In the genomic region with DNA sequence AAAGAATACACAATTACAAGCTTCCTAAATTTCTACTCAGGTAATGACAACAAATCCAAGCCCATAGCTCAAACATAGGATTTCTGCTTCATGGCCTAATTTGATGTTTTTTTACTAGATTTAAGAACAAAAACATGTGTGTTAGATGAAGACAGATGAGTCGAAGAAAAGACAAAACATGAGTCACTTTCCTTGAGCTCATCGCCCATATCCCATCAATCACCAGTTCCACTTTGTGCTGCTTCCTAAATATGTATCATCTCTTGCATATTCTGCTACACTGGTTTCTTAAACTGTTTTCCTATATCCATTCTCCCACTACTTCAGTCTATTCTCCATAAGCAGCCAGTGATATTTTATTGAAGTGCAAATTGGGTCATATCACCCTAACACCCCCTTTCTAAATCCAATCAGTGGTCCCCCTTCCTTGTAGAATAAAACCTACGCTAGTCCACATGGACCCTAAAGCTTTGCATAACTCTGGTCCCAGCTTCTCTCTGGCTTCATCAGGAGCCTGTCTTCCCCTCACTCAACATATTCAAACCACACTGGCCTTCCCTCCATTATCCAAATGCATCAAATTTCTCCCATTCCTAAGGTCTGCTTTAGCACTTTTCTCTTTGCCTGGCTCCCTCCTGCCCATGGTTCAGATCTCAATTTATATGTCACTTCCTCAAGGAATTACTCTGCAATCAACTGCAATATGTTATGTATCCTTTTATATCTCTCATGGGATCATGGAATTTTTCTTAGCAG, we compare ENCODE assay signal across 17 cellular contexts.
"Had no signal": no experiment of that assay in that cellular context is flagged by ENCODE, and none has a peak within 500 bp of the region (broad histone marks: within the 10 kb centered on the region; RNA-seq: fewer than 3 reads in every experiment).

No MANE protein-coding gene starts in this region.

- H3K9me3 Mint-ChIP-seq: natural killer cell, type B pancreatic cell had no signal

- H3K4me1 ChIP-seq: ascending aorta, suprapubic skin had no signal

- H3K36me3 Mint-ChIP-seq: natural killer cell, T-cell, type B pancreatic cell had no signal

- H3K27ac Mint-ChIP-seq: activated CD4-positive, alpha-beta memory T cell treated with anti-CD3 and anti-CD28 coated beads, Interleukin-2, amount 10 ng/mL, durations not matched to agents 7 days and 5 days; activated naive CD8-positive, alpha-beta T cell treated with anti-CD3 and anti-CD28 coated beads, Interleukin-2, amount 50 U/mL, for 24 hours; activated T-cell treated with anti-CD3 and anti-CD28 coated beads, Interleukin-2, amount 50 U/mL, for 72 hours; natural killer cell; T-cell; type B pancreatic cell had no signal

- H3K27me3 ChIP-seq: ascending aorta, hepatocyte, suprapubic skin had no signal

- H3K36me3 ChIP-seq: ascending aorta, suprapubic skin had no signal

- H3K4me3 Mint-ChIP-seq: activated CD4-positive, alpha-beta memory T cell treated with anti-CD3 and anti-CD28 coated beads, Interleukin-2, amount 10 ng/mL, durations not matched to agents 7 days and 5 days; activated CD4-positive, alpha-beta T cell treated with anti-CD3 and anti-CD28 coated beads for 36 hours; activated naive CD8-positive, alpha-beta T cell treated with anti-CD3 and anti-CD28 coated beads, Interleukin-2, amount 50 U/mL, for 24 hours; activated T-cell treated with anti-CD3 and anti-CD28 coated beads, Interleukin-2, amount 50 U/mL, for 72 hours; natural killer cell; T-cell; type B pancreatic cell had no signal

- ATAC-seq: activated CD4-positive, alpha-beta T cell treated with anti-CD3 and anti-CD28 coated beads for 36 hours; activated naive CD8-positive, alpha-beta T cell treated with anti-CD3 and anti-CD28 coated beads, Interleukin-2, amount 50 U/mL, for 24 hours; activated T-cell treated with anti-CD3 and anti-CD28 coated beads, Interleukin-2, amount 50 U/mL, for 72 hours; natural killer cell; psoas muscle; sciatic nerve; T-cell had no signal

- H3K27me3 Mint-ChIP-seq: activated CD4-positive, alpha-beta memory T cell treated with anti-CD3 and anti-CD28 coated beads, Interleukin-2, amount 10 ng/mL, durations not matched to agents 7 days and 5 days; activated CD4-positive, alpha-beta T cell treated with anti-CD3 and anti-CD28 coated beads for 36 hours; activated naive CD8-positive, alpha-beta T cell treated with anti-CD3 and anti-CD28 coated beads, Interleukin-2, amount 50 U/mL, for 24 hours; T-cell had no signal

- H3K4me3 ChIP-seq: ascending aorta, hepatocyte, psoas muscle, suprapubic skin had no signal

- H3K9me3 ChIP-seq: ascending aorta, psoas muscle, suprapubic skin had no signal

- DNase-seq: activated CD4-positive, alpha-beta memory T cell treated with anti-CD3 and anti-CD28 coated beads, Interleukin-2, amount 10 ng/mL, durations not matched to agents 7 days and 5 days; activated CD4-positive, alpha-beta T cell treated with anti-CD3 and anti-CD28 coated beads for 36 hours; activated gamma-delta T cell treated with Interleukin-2 at 50 U/mL for 16 hours; activated naive CD8-positive, alpha-beta T cell treated with anti-CD3 and anti-CD28 coated beads, Interleukin-2, amount 50 U/mL, for 24 hours; activated T-cell treated with anti-CD3 and anti-CD28 coated beads, Interleukin-2, amount 50 U/mL, for 72 hours; left cardiac atrium; mammary epithelial cell; natural killer cell; psoas muscle; stimulated activated naive CD4-positive, alpha-beta T cell treated with Interleukin-2 at 50 U/mL for 16 hours; T-cell; T1000 had no signal

- H3K4me1 Mint-ChIP-seq: activated CD4-positive, alpha-beta memory T cell treated with anti-CD3 and anti-CD28 coated beads, Interleukin-2, amount 10 ng/mL, durations not matched to agents 7 days and 5 days; activated naive CD8-positive, alpha-beta T cell treated with anti-CD3 and anti-CD28 coated beads, Interleukin-2, amount 50 U/mL, for 24 hours; natural killer cell had no signal

- H3K27ac ChIP-seq: ascending aorta, hepatocyte, psoas muscle, suprapubic skin had no signal
